4 cellular contexts compared by ENCODE assay signal in genomic region chr9:85505612-85506011, GRCh38.
"Had no signal": no experiment of that assay in that cellular context is flagged by ENCODE, and none has a peak within 500 bp of the region (broad histone marks: within the 10 kb centered on the region; RNA-seq: fewer than 3 reads in every experiment).

No MANE protein-coding gene starts in this region.

- H3K4me3 Mint-ChIP-seq: H9 had no signal

- H3K27ac Mint-ChIP-seq: H9 had no signal

- H3K27ac ChIP-seq: GM23248 had no signal

- H3K4me3 ChIP-seq: GM23248 had no signal

- DNase-seq: GM23248, H9, HCEC 1CT, IMR-90 had no signal

- H3K9me3 Mint-ChIP-seq: H9 had no signal

- H3K9ac ChIP-seq: GM23248 had no signal
